9 cellular contexts compared by ENCODE assay signal in the genomic region with DNA sequence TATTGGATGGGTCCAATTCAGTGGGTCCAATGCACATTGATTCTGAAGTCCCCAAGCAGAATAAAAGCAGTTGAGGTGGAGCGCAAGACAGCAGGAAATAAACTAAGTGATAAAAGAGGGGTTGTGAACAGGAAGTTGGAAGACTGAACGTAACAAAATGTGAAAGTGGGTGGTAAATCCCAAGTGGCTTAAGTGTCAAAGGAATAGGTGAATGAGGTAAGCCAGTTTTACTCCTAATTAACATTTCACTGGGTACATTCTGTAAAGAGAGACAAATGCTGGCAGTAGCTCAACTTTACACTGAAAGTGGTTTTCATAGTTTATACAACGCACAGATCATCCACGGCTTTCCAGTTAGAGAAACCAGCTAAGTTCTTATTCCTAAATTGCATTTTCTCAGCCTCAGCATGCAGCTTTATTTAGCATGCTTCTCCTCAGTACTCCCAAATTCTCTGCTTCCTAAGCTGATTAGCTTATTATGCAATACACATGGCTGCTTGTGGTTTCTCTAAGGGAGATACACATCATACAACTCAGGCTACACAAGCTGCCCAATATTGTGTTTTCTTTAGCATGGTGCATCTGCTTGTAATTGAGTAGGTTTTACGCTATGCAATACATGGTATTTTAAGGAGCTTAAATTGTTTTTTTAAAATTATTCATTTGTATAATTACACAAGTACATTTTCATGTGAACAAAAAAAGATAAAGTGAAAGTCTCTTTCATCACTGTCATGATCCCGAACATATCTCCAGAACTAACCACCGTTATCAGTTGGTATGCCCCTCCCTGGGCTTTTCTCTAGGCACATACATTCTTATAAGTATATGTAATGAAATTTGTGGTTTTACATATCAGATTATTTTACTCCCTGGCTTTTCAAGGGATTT. TPM values are rescaled to one million over a fixed set of nuclear protein-coding genes. Genes with fewer than 3 reads are reported as not detected.
A peak's percentile ranks its signal among the peaks of the same experiment; 100 is the strongest.
DNase-seq lines count a peak whose midpoint lies in the region; ATAC-seq and TF ChIP-seq lines count a peak whose summit lies in the region.
"Had no signal": no experiment of that assay in that cellular context is flagged by ENCODE, and none has a peak within 500 bp of the region (broad histone marks: within the 10 kb centered on the region; RNA-seq: fewer than 3 reads in every experiment).

No MANE protein-coding gene starts in this region.

- H3K9me3 ChIP-seq in sigmoid colon = no peaks in the 10 kb centered on the region

- ATAC-seq in GM23338 = no peak
- no peak for ATAC-seq in GM21723 (IDR thresholded peaks at IDR 0.05; ENCODE audit: unreplicated experiment)

- no peak for TF ChIP-seq CTCF in GM23338 (conservative IDR thresholded peaks at IDR 0.05; ENCODE audit: low read depth in 2 of 2)
- no peak for TF ChIP-seq CTCF in foreskin fibroblast (IDR thresholded peaks at IDR 0.05; ENCODE audit: low read depth, low read length)
- TF ChIP-seq CTCF in sigmoid colon (IDR thresholded peaks at IDR 0.05) = no peak

- H3K36me3 Mint-ChIP-seq in GM23338 (ENCODE audit: low read depth) = no peaks in the 10 kb centered on the region

- peak overlapping the region; percentile 33 for H3K4me3 ChIP-seq in ACC112 (ENCODE audit: low read depth, low read length)
- H3K4me3 ChIP-seq in GM23338 = no peak overlapping the region
- H3K4me3 ChIP-seq in foreskin fibroblast (ENCODE audit: low read depth in 1 of 2, low read length in 2 of 2) = no peak overlapping the region
- H3K4me3 ChIP-seq in sigmoid colon = no peak overlapping the region

- H2AFZ ChIP-seq in ACC112 (ENCODE audit: low read length, unreplicated experiment) (no peak overlapping the region), GM23338 (peak overlapping the region; percentile 72; the same call in 1 of the 2 replicates)

- 59 to 77% methylated on average over 7 of the region's 7 CpGs for WGBS in sigmoid colon, 2 donors

- H3K79me2 ChIP-seq in ACC112 (ENCODE audit: control insufficient read depth, insufficient read depth, low read length, unreplicated experiment) = no peaks in the 10 kb centered on the region
- no peaks in the 10 kb centered on the region for H3K79me2 ChIP-seq in GM23338 (replicated peaks; ENCODE audit: insufficient read depth)

- H3K4me1 ChIP-seq in ACC112 (ENCODE audit: control insufficient read depth, insufficient read depth, low read length, unreplicated experiment) (peaks cover 6% of the 10 kb centered on the region), GM23338 (ENCODE audit: insufficient read depth) (0 out of 2 replicates have a peak, but pooled peaks cover 8% of the 10 kb centered on the region), sigmoid colon (peaks cover 0 to 14% (median 13%) of the 10 kb centered on the region in 4 donors)

- H3K9me2 ChIP-seq in GM23338 (ENCODE audit: insufficient read depth) = peaks cover 5% of the 10 kb centered on the region; the same call in 1 of the 2 replicates

- H3F3A ChIP-seq in GM23338 (replicated peaks; ENCODE audit: low read depth) = no peaks in the 10 kb centered on the region

- H3K4me2 ChIP-seq in GM23338 = no peak overlapping the region

- H3K36me3 ChIP-seq in ACC112 (ENCODE audit: insufficient read depth, low read length) (no peaks in the 10 kb centered on the region), GM23338 (ENCODE audit: insufficient read depth) (no peaks in the 10 kb centered on the region), sigmoid colon (no peaks in the 10 kb centered on the region)

- H3K27me3 ChIP-seq in ACC112 (ENCODE audit: insufficient read depth, low read length) = no peaks in the 10 kb centered on the region
- no peaks in the 10 kb centered on the region for H3K27me3 ChIP-seq in GM23338 (ENCODE audit: insufficient read depth)
- no peaks in the 10 kb centered on the region for H3K27me3 ChIP-seq in sigmoid colon

- no peaks in the 10 kb centered on the region for H3K9me3 Mint-ChIP-seq in GM23338

- DNase-seq in GM23338 (ENCODE audit: low spot score) (no peak), SKM-1 treated with dmso at 0.1 percent for 144 hours (lab: John Stamatoyannopoulos, UW; ENCODE audit: unreplicated experiment) (peak; percentile 27), foreskin fibroblast (peak; percentile 57 to 80), sigmoid colon (no peak), OCI-M2 (lab: John Stamatoyannopoulos, UW; ENCODE audit: unreplicated experiment) (no peak), NCI-H524 treated with DMSO at 0.1 percent for 48 hours (lab: John Stamatoyannopoulos, UW) (no peak)
- DNase-seq: COR-L47 had no signal

- H3K27ac Mint-ChIP-seq in GM23338 = 0 out of 2 replicates have a peak overlapping the region, but pooled peaks have one; percentile 1

- intact Hi-C loops in sigmoid colon (cut with DNase I) = loop anchor here (10.0 kb wide), 1 partner anchor 183 kb away; no protein-coding TSS in a partner anchor

- TF ChIP-seq EP300 in sigmoid colon (IDR thresholded peaks at IDR 0.05) = no peak

- no peaks in the 10 kb centered on the region for H4K20me1 ChIP-seq in GM23338 (replicated peaks; ENCODE audit: insufficient read depth)

- no peaks in the 10 kb centered on the region for H3K27me3 Mint-ChIP-seq in GM23338 (ENCODE audit: insufficient read depth, low read depth, poor library complexity)

- TF ChIP-seq POLR2A in sigmoid colon (IDR thresholded peaks at IDR 0.05) = no peak

- no peak overlapping the region for H3K4me3 Mint-ChIP-seq in GM23338

- H3K27ac ChIP-seq in ACC112 (ENCODE audit: low read depth, low read length) (no peak overlapping the region), GM23338 (ENCODE audit: low read depth) (no peak overlapping the region), sigmoid colon (peak overlapping the region in 2 of 4 donors; percentile 12 to 39)

- H3K4me1 Mint-ChIP-seq in GM23338 = peaks cover 15% of the 10 kb centered on the region

TF ChIP-seq in GM23338, 12 proteins besides CTCF, POLR2A, EP300 and RAD21 (continues in another document):
- TF ChIP-seq ETS1 (IDR thresholded peaks at IDR 0.05) (no peak), EZH2 (IDR thresholded peaks at IDR 0.05; ENCODE audit: low read depth, unreplicated experiment) (no peak), EZH2phosphoT487 (IDR thresholded peaks at IDR 0.05; ENCODE audit: unreplicated experiment) (no peak), REST (IDR thresholded peaks at IDR 0.05; ENCODE audit: unreplicated experiment) (no peak)

RNA-seq across cellular contexts. Expression of gene HSD17B4, which starts 34.2 kb away (rescaled TPM):
- total RNA-seq in GM23338 (2014; rRNA removed; shearing (Covaris generic)) = 277 and 326 TPM in 2 replicates
- polyA plus RNA-seq in GM23338 (2016; fragmentation: Nextera tagmentation; extraction: Ambion mirVana) (328 and 332 TPM in 2 replicates), sigmoid colon (100 to 1,000 TPM; 147 to 229 (median 149) TPM)
- total RNA-seq in sigmoid colon = 100 to 1,000 TPM in 1 of 4 donors, 10 to 100 TPM in 3; 80.6 to 114 (median 86.5) TPM

Comparison
In these comparisons a context has a peak if more than half of its experiments do, and no peak if none do; other contexts are left out.
1. DNase-seq: peak in SKM-1 treated with dmso at 0.1 percent for 144 hours (single experiment) and foreskin fibroblast (2 of 2); none in GM23338 (single experiment), sigmoid colon (single experiment), OCI-M2 (single experiment) and NCI-H524 treated with DMSO at 0.1 percent for 48 hours (single experiment).